3 cellular contexts compared by ENCODE assay signal in the genomic region with DNA sequence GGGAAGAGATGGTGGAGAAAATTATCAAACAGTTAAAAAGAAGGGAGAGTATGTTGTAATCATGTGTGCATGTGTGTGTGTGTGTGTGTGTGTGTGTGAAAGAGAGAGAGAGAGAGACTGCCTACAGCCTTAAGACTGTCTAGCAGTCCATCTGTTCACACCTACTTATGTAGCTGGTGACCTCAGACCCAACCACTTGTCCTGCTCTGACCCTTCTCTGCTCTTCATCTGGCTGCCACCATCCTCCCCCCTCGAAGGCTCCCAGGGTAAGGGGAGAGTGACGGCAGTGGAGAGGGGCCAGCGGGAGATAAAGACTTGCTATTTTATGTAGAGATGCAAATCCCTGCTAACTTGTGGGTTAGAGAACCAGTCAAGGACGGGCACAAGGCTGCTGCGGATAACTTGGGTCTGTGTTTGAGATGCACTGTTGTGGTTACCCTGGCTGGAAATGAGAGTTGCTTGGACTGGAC.
TF ChIP-seq lines count a peak whose summit lies in the region.

No MANE protein-coding gene starts in this region.

TF ChIP-seq in HEK293, 187 proteins besides CTCF, POLR2A, EP300 and RAD21:
- TF ChIP-seq ZNF629 (tag by site-specific recombination; IDR thresholded peaks at IDR 0.05) (no peak), KLF9 (tag by site-specific recombination; IDR thresholded peaks at IDR 0.05; ENCODE audit: low read depth) (no peak), ZBTB1 (tag by site-specific recombination; IDR thresholded peaks at IDR 0.05) (no peak), ZNF202 (tag by site-specific recombination; IDR thresholded peaks at IDR 0.05; ENCODE audit: borderline replicate concordance) (no peak)
- TF ChIP-seq, protein P1, sequence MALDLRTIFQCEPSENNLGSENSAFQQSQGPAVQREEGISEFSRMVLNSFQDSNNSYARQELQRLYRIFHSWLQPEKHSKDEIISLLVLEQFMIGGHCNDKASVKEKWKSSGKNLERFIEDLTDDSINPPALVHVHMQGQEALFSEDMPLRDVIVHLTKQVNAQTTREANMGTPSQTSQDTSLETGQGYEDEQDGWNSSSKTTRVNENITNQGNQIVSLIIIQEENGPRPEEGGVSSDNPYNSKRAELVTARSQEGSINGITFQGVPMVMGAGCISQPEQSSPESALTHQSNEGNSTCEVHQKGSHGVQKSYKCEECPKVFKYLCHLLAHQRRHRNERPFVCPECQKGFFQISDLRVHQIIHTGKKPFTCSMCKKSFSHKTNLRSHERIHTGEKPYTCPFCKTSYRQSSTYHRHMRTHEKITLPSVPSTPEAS (tag by site-specific recombination; IDR thresholded peaks at IDR 0.05): peak; percentile 69

TF ChIP-seq in GM12878, 131 proteins besides CTCF, POLR2A, EP300 and RAD21 (continues in another document):
- no peak; a peak in 1 of 4 replicates for TF ChIP-seq ETV6 (conservative IDR thresholded peaks at IDR 0.05 in 1 of 2, IDR thresholded peaks at IDR 0.05 in 1 of 2; ENCODE audit: borderline replicate concordance in 1 of 2, low read depth in 1 of 2)
- TF ChIP-seq FOXK2 (IDR thresholded peaks at IDR 0.05): no peak
- TF ChIP-seq, protein P2, sequence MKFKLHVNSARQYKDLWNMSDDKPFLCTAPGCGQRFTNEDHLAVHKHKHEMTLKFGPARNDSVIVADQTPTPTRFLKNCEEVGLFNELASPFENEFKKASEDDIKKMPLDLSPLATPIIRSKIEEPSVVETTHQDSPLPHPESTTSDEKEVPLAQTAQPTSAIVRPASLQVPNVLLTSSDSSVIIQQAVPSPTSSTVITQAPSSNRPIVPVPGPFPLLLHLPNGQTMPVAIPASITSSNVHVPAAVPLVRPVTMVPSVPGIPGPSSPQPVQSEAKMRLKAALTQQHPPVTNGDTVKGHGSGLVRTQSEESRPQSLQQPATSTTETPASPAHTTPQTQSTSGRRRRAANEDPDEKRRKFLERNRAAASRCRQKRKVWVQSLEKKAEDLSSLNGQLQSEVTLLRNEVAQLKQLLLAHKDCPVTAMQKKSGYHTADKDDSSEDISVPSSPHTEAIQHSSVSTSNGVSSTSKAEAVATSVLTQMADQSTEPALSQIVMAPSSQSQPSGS (IDR thresholded peaks at IDR 0.05; ENCODE audit: low read length): peak; percentile 39; the same call in 1 of the 2 replicates
- no peak for TF ChIP-seq HDAC6 (IDR thresholded peaks at IDR 0.05; ENCODE audit: unreplicated experiment)
- TF ChIP-seq CREM (IDR thresholded peaks at IDR 0.05; ENCODE audit: low read depth): peak; percentile 52; the same call in 1 of the 2 replicates
- no peak for TF ChIP-seq YBX1 (IDR thresholded peaks at IDR 0.05)
- no peak for TF ChIP-seq NRF1 (conservative IDR thresholded peaks at IDR 0.05; ENCODE audit: low read depth, low read length)
- TF ChIP-seq ZSCAN29 (IDR thresholded peaks at IDR 0.05): no peak
- TF ChIP-seq BCL11A (IDR thresholded peaks at IDR 0.05; ENCODE audit: low read depth, low read length): no peak
- TF ChIP-seq CHD4 (IDR thresholded peaks at IDR 0.05): no peak
- TF ChIP-seq RUNX3 (IDR thresholded peaks at IDR 0.05; ENCODE audit: low read length): peak; percentile 73
- no peak for TF ChIP-seq STAT1 (conservative IDR thresholded peaks at IDR 0.05)
- TF ChIP-seq, protein P3, sequence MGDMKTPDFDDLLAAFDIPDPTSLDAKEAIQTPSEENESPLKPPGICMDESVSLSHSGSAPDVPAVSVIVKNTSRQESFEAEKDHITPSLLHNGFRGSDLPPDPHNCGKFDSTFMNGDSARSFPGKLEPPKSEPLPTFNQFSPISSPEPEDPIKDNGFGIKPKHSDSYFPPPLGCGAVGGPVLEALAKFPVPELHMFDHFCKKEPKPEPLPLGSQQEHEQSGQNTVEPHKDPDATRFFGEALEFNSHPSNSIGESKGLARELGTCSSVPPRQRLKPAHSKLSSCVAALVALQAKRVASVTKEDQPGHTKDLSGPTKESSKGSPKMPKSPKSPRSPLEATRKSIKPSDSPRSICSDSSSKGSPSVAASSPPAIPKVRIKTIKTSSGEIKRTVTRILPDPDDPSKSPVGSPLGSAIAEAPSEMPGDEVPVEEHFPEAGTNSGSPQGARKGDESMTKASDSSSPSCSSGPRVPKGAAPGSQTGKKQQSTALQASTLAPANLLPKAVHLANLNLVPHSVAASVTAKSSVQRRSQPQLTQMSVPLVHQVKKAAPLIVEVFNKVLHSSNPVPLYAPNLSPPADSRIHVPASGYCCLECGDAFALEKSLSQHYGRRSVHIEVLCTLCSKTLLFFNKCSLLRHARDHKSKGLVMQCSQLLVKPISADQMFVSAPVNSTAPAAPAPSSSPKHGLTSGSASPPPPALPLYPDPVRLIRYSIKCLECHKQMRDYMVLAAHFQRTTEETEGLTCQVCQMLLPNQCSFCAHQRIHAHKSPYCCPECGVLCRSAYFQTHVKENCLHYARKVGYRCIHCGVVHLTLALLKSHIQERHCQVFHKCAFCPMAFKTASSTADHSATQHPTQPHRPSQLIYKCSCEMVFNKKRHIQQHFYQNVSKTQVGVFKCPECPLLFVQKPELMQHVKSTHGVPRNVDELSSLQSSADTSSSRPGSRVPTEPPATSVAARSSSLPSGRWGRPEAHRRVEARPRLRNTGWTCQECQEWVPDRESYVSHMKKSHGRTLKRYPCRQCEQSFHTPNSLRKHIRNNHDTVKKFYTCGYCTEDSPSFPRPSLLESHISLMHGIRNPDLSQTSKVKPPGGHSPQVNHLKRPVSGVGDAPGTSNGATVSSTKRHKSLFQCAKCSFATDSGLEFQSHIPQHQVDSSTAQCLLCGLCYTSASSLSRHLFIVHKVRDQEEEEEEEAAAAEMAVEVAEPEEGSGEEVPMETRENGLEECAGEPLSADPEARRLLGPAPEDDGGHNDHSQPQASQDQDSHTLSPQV (IDR thresholded peaks at IDR 0.05): no peak
- no peak for TF ChIP-seq NR2C1 (IDR thresholded peaks at IDR 0.05)
- no peak; the same call in 1 of the 2 replicates for TF ChIP-seq JUNB (IDR thresholded peaks at IDR 0.05)
- TF ChIP-seq IKZF1 (conservative IDR thresholded peaks at IDR 0.05): peak; percentile 59
- 0 out of 2 replicates have a peak, but pooled peaks have one; percentile 53 for TF ChIP-seq GATAD2B (conservative IDR thresholded peaks at IDR 0.05; ENCODE audit: low read depth)
- TF ChIP-seq, protein P4, sequence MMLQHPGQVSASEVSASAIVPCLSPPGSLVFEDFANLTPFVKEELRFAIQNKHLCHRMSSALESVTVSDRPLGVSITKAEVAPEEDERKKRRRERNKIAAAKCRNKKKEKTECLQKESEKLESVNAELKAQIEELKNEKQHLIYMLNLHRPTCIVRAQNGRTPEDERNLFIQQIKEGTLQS (IDR thresholded peaks at IDR 0.05; ENCODE audit: borderline replicate concordance, extremely low read depth, low read depth, low read length): no peak
- no peak for TF ChIP-seq LARP7 (IDR thresholded peaks at IDR 0.05)
- TF ChIP-seq MTA2 (IDR thresholded peaks at IDR 0.05; ENCODE audit: low read depth): no peak
- no peak for TF ChIP-seq MEF2A (IDR thresholded peaks at IDR 0.05; ENCODE audit: insufficient read depth, low read depth, low read length)
- TF ChIP-seq FOXM1 (IDR thresholded peaks at IDR 0.05; ENCODE audit: low read depth, low read length): peak; percentile 17; the same call in 1 of the 2 replicates
- TF ChIP-seq NBN (IDR thresholded peaks at IDR 0.05): peak; percentile 60

TF ChIP-seq in SK-N-SH, 30 proteins besides CTCF, POLR2A, EP300 and RAD21:
- TF ChIP-seq GABPA (IDR thresholded peaks at IDR 0.05; ENCODE audit: low read depth) (no peak), FOXJ3 (CRISPR knock-in tag; IDR thresholded peaks at IDR 0.05) (no peak), POLR2AphosphoS5 (IDR thresholded peaks at IDR 0.05; ENCODE audit: low read depth, low read length) (no peak), RCOR1 (IDR thresholded peaks at IDR 0.05; ENCODE audit: low read length) (no peak), GATA2 (CRISPR knock-in tag; IDR thresholded peaks at IDR 0.05) (no peak), SMC3 (IDR thresholded peaks at IDR 0.05; ENCODE audit: low read depth, low read length) (no peak)
